In genomic region chr11:9385288-9385902, GRCh38 we compare ENCODE assay signal across 8 cellular contexts. TPM values are rescaled to one million over a fixed set of nuclear protein-coding genes. Genes with fewer than 3 reads are reported as not detected.
A peak's percentile ranks its signal among the peaks of the same experiment; 100 is the strongest.
DNase-seq lines count a peak whose midpoint lies in the region; ATAC-seq and TF ChIP-seq lines count a peak whose summit lies in the region.

No MANE protein-coding gene starts in this region.

- DNase-seq in GM13977 (ENCODE audit: low spot score): peak; percentile 42
- no peak for DNase-seq in HFF-Myc (ENCODE audit: extremely low read depth, low read depth)
- peak; percentile 5 for DNase-seq in NCI-H82 treated with DMSO at 0.1 percent for 48 hours (lab: John Stamatoyannopoulos, UW; ENCODE audit: unreplicated experiment)
- DNase-seq in brain microvascular endothelial cell: no peak
- DNase-seq in left lung: peak in 1 of 2 donors; percentile 70
- no peak for DNase-seq in thoracic aorta (ENCODE audit: low spot score)
- DNase-seq in T1000 (lab: John Stamatoyannopoulos, UW): no peak
- DNase-seq in effector CD4-positive, alpha-beta T cell: no peak

- no peak for TF ChIP-seq CTCF in GM13977 (IDR thresholded peaks at IDR 0.05; ENCODE audit: extremely low read depth, insufficient read depth, missing control alignments)
- no peak for TF ChIP-seq CTCF in HFF-Myc (IDR thresholded peaks at IDR 0.05; ENCODE audit: low read depth, low read length, missing control alignments)
- no peak for TF ChIP-seq CTCF in brain microvascular endothelial cell (IDR thresholded peaks at IDR 0.05; ENCODE audit: low read depth, low read length, missing control alignments)
- no peak for TF ChIP-seq CTCF in left lung (IDR thresholded peaks at IDR 0.05)
- no peak for TF ChIP-seq CTCF in thoracic aorta (IDR thresholded peaks at IDR 0.05)

- in situ Hi-C loops in GM13977 (cut with MboI; ENCODE audit: low pct_unique_long_range_greater_than_20kb, low sequenced_read_pairs, unreplicated experiment) (no loop called here), brain microvascular endothelial cell (cut with HindIII; ENCODE audit: low pct_ligation_motif_present, low sequenced_read_pairs) (no loop called here)

- H3K36me3 ChIP-seq in brain microvascular endothelial cell (replicated peaks): no peaks in the 10 kb centered on the region
- peaks cover 0 to 11% of the 10 kb centered on the region in 2 donors for H3K36me3 ChIP-seq in left lung
- H3K36me3 ChIP-seq in thoracic aorta: no peaks in the 10 kb centered on the region

- H3K4me1 ChIP-seq in left lung (peaks cover 3 to 53% of the 10 kb centered on the region in 2 donors), thoracic aorta (ENCODE audit: control insufficient read depth in 1 of 2, low read depth in 2 of 2) (peaks cover 24 to 43% of the 10 kb centered on the region in 2 donors)

- intact Hi-C loops in left lung (cut with DNase I): no loop called here

- H3K9me3 ChIP-seq in left lung: no peaks in the 10 kb centered on the region
- no peaks in the 10 kb centered on the region for H3K9me3 ChIP-seq in thoracic aorta

- no peaks in the 10 kb centered on the region for H3K27me3 ChIP-seq in brain microvascular endothelial cell (replicated peaks)
- H3K27me3 ChIP-seq in left lung: no peaks in the 10 kb centered on the region
- no peaks in the 10 kb centered on the region for H3K27me3 ChIP-seq in thoracic aorta (replicated peaks; ENCODE audit: insufficient read depth)

- ATAC-seq in left lung: peak; percentile 74
- no peak for ATAC-seq in thoracic aorta (ENCODE audit: insufficient number of reproducible peaks, low FRiP score, low read depth)

- H3K27ac ChIP-seq in brain microvascular endothelial cell: peak overlapping the region; percentile 84
- peak overlapping the region; percentile 91 to 94 for H3K27ac ChIP-seq in left lung
- H3K27ac ChIP-seq in thoracic aorta: peak overlapping the region; percentile 95 to 97

- H3K4me3 ChIP-seq in HFF-Myc (replicated peaks; ENCODE audit: low read depth, low read length): peak overlapping the region; percentile 95
- peak overlapping the region; percentile 91 for H3K4me3 ChIP-seq in brain microvascular endothelial cell (ENCODE audit: low read depth, low read length)
- peak overlapping the region; percentile 92 to 99 for H3K4me3 ChIP-seq in left lung
- H3K4me3 ChIP-seq in thoracic aorta: peak overlapping the region; percentile 90

RNA-seq across cellular contexts. Expression of gene IPO7, which starts 0.9 kb away (rescaled TPM):
- total RNA-seq in left lung: 100 to 1,000 TPM; 147 to 152 TPM
- total RNA-seq in thoracic aorta: 100 to 1,000 TPM in 1 of 2 donors, 10 to 100 TPM in 1; 90.6 to 188 TPM

Comparison
In these comparisons a context has a peak if more than half of its experiments do, and no peak if none do; other contexts are left out.
1. DNase-seq: peak in GM13977 (single experiment) and NCI-H82 treated with DMSO at 0.1 percent for 48 hours (single experiment); none in HFF-Myc (single experiment), brain microvascular endothelial cell (single experiment), thoracic aorta (single experiment), T1000 (single experiment) and effector CD4-positive, alpha-beta T cell (single experiment).
2. Peak in every context shown above with its lines, with median percentiles within 50 percentile points of each other: H3K4me3 ChIP-seq and H3K27ac ChIP-seq.